Comparison of ENCODE assay signal across 18 cellular contexts in genomic region chr6:32956176-32956575, GRCh38.
"Had no signal": no experiment of that assay in that cellular context is flagged by ENCODE, and none has a peak within 500 bp of the region (broad histone marks: within the 10 kb centered on the region; RNA-seq: fewer than 3 reads in every experiment).

No MANE protein-coding gene starts in this region.

- H3K9me3 ChIP-seq: gastroesophageal sphincter, heart left ventricle, pancreas, right lobe of liver had no signal

- H3K4me3 Mint-ChIP-seq: activated CD8-positive, alpha-beta T cell treated with anti-CD3 and anti-CD28 coated beads for 36 hours; activated T-cell treated with anti-CD3 and anti-CD28 coated beads, Interleukin-2, amount 50 U/mL, for 24 hours had no signal

- H3K27ac Mint-ChIP-seq: activated CD8-positive, alpha-beta T cell treated with anti-CD3 and anti-CD28 coated beads for 36 hours; activated naive CD4-positive, alpha-beta T cell treated with anti-CD3 and anti-CD28 coated beads, Interleukin-2, amount 50 U/mL, for 72 hours had no signal

- H3K9me3 Mint-ChIP-seq: activated CD4-positive, alpha-beta T cell treated with anti-CD3 and anti-CD28 coated beads, Interleukin-2, amount 10 ng/mL, durations not matched to agents 24 days and 14 days; activated CD8-positive, alpha-beta T cell treated with anti-CD3 and anti-CD28 coated beads for 36 hours; activated T-cell treated with anti-CD3 and anti-CD28 coated beads, Interleukin-2, amount 50 U/mL, for 24 hours; stimulated activated effector memory CD8-positive, alpha-beta T cell treated with anti-CD3 and anti-CD28 coated beads, Interleukin-12 subunit alpha, Interleukin-12 subunit beta, amount 100 ng/mL, for 72 hours had no signal

- H3K27ac ChIP-seq: gastroesophageal sphincter, heart left ventricle, right lobe of liver had no signal

- H3K4me3 ChIP-seq: gastroesophageal sphincter, heart left ventricle, pancreas, right lobe of liver had no signal

- ATAC-seq: activated naive CD4-positive, alpha-beta T cell treated with anti-CD3 and anti-CD28 coated beads, Interleukin-2, amount 50 U/mL, for 72 hours; esophagus mucosa; gastroesophageal sphincter; heart left ventricle; left lobe of liver; pancreas; right lobe of liver had no signal

- H3K27me3 ChIP-seq: gastroesophageal sphincter, heart left ventricle, pancreas, right lobe of liver had no signal

- FAIRE-seq: kidney, pancreas, small intestine had no signal

- DNase-seq: activated CD4-positive, alpha-beta T cell treated with anti-CD3 and anti-CD28 coated beads, Interleukin-2, amount 10 ng/mL, durations not matched to agents 24 days and 14 days; activated CD8-positive, alpha-beta T cell treated with anti-CD3 and anti-CD28 coated beads for 36 hours; activated effector memory CD4-positive, alpha-beta T cell treated with anti-CD3 and anti-CD28 coated beads, Interleukin-2, amount 50 U/mL, for 16 hours; activated T-cell treated with anti-CD3 and anti-CD28 coated beads, Interleukin-2, amount 50 U/mL, for 24 hours; amniotic stem cell; effector CD8-positive, alpha-beta T cell; heart left ventricle; kidney; pancreas; right lobe of liver; small intestine; stimulated activated CD4-positive, alpha-beta T cell treated with anti-CD3 and anti-CD28 coated beads, Interleukin-4, amount 100 ng/mL, for 1 hour; T1000 had no signal

- H3K36me3 ChIP-seq: gastroesophageal sphincter, heart left ventricle, pancreas, right lobe of liver had no signal

- H3K27me3 Mint-ChIP-seq: activated CD4-positive, alpha-beta T cell treated with anti-CD3 and anti-CD28 coated beads, Interleukin-2, amount 10 ng/mL, durations not matched to agents 24 days and 14 days; activated CD8-positive, alpha-beta T cell treated with anti-CD3 and anti-CD28 coated beads for 36 hours; activated T-cell treated with anti-CD3 and anti-CD28 coated beads, Interleukin-2, amount 50 U/mL, for 24 hours had no signal

- H3K4me1 ChIP-seq: right lobe of liver had no signal
